ENCODE assay signal across 1 cellular context in genomic region chr5:130896636-130897035, GRCh38.
TF ChIP-seq lines count a peak whose summit lies in the region.

No MANE protein-coding gene starts in this region.

TF ChIP-seq in WTC11, 78 proteins besides CTCF, POLR2A, EP300 and RAD21 (continued from another document):
- TF ChIP-seq ZNF219 (CRISPR knock-in tag; IDR thresholded peaks at IDR 0.05; ENCODE audit: borderline replicate concordance) (no peak), STAT6 (CRISPR knock-in tag; conservative IDR thresholded peaks at IDR 0.05; ENCODE audit: low read depth) (no peak), MLX (CRISPR knock-in tag; IDR thresholded peaks at IDR 0.05) (no peak)
